In the genomic region with DNA sequence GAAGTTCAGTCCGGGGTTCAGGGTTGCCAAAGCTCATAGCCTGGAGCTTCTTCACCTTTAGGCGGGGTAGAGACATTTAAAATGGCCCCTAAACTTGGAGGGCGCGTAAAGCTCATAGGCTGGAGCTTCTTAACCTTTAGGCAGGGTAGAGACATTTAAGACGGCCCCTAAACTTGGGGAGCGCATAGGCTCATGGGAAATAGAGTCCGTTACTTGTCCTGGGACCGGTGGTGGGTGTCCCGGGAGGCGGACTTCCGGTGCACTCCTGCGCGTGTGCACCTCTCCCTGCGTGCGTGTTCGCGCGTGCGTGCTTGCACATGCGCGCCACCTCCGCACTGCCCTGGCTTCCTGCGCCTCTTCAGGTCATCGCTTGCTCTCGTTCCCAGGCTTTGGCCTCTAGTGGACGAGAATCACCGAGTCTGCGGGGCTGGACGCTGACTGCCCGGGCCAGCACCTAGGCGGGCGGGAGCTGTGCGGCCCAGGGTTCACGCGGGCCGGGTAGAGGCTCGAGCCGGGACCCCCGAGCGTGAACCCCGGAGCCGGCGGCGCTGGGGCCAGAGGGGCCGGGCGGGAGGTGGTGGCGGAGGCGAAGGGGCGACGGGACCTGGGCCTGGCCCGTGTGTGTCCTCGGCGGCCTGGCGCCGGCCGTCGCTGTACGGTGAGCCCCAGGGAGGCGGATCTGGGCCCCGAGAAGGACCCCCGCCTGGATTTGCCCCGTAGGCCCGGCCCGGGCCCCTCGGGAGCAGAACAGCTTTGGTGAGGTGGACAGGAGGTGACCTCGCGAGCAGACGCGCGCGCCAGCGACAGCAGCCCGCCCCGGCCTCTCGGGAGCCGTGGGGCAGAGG, we compare ENCODE assay signal across 1 cellular context.
TF ChIP-seq lines count a peak whose summit lies in the region.
"Not testable (repeated sequence)": the region's sequence is repeated elsewhere in the genome, so short reads cannot be mapped to it uniquely, and the experiment has no call there.

No MANE protein-coding gene starts in this region.

TF ChIP-seq in HepG2, 621 proteins besides CTCF, POLR2A, EP300 and RAD21 (continued from another document and continues in another):
- TF ChIP-seq, protein P1, sequence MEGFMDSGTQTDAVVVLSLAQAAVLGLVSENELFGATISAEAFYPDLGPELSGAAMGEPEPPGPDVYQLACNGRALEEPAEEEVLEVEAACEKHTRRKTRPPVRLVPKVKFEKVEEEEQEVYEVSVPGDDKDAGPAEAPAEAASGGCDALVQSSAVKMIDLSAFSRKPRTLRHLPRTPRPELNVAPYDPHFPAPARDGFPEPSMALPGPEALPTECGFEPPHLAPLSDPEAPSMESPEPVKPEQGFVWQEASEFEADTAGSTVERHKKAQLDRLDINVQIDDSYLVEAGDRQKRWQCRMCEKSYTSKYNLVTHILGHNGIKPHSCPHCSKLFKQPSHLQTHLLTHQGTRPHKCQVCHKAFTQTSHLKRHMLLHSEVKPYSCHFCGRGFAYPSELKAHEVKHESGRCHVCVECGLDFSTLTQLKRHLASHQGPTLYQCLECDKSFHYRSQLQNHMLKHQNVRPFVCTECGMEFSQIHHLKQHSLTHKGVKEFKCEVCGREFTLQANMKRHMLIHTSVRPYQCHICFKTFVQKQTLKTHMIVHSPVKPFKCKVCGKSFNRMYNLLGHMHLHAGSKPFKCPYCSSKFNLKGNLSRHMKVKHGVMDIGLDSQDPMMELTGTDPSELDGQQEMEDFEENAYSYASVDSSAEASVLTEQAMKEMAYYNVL (CRISPR knock-in tag; IDR thresholded peaks at IDR 0.05; ENCODE audit: borderline replicate concordance): peak; percentile 15; the same call in 1 of the 2 replicates
- TF ChIP-seq FOXC1 (CRISPR knock-in tag; IDR thresholded peaks at IDR 0.05; ENCODE audit: borderline replicate concordance) (peak; percentile 56; the same call in 1 of the 2 replicates), SIN3A (IDR thresholded peaks at IDR 0.05; ENCODE audit: borderline replicate concordance, low read depth, low read length) (peak; percentile 77; the same call in 1 of the 2 replicates), RCOR2 (CRISPR knock-in tag; IDR thresholded peaks at IDR 0.05) (peak; percentile 36; the same call in 1 of the 2 replicates), YEATS4 (CRISPR knock-in tag; IDR thresholded peaks at IDR 0.05; ENCODE audit: borderline replicate concordance) (peak; percentile 30; the same call in 1 of the 2 replicates), PPARG (CRISPR knock-in tag; conservative IDR thresholded peaks at IDR 0.05) (peak; percentile 56; the same call in 1 of the 2 replicates), GATAD1 (CRISPR knock-in tag; IDR thresholded peaks at IDR 0.05) (peak; percentile 85), ZC3H13 (CRISPR knock-in tag; IDR thresholded peaks at IDR 0.05) (0 out of 2 replicates have a peak, but pooled peaks have one; percentile 49), ZNF607 (CRISPR knock-in tag; IDR thresholded peaks at IDR 0.05; ENCODE audit: borderline replicate concordance) (peak; percentile 57; the same call in 1 of the 2 replicates), SMAD1 (CRISPR knock-in tag; IDR thresholded peaks at IDR 0.05; ENCODE audit: borderline replicate concordance, low read depth) (peak; percentile 81; the same call in 1 of the 2 replicates), ARHGAP35 (CRISPR knock-in tag; IDR thresholded peaks at IDR 0.05; ENCODE audit: borderline replicate concordance) (peak; percentile 42; the same call in 1 of the 2 replicates), TAF1 (CRISPR knock-in tag; IDR thresholded peaks at IDR 0.05) (peak; percentile 89), ZNF501 (CRISPR knock-in tag; IDR thresholded peaks at IDR 0.05) (peak; percentile 78), ZBTB20 (CRISPR knock-in tag; IDR thresholded peaks at IDR 0.05; ENCODE audit: borderline replicate concordance, low read depth) (peak; percentile 73; the same call in 1 of the 2 replicates), RELA (CRISPR knock-in tag; IDR thresholded peaks at IDR 0.05) (0 out of 2 replicates have a peak, but pooled peaks have one; percentile 37), REL (CRISPR knock-in tag; conservative IDR thresholded peaks at IDR 0.05) (peak; percentile 61; the same call in 1 of the 2 replicates), MYC (CRISPR knock-in tag; IDR thresholded peaks at IDR 0.05; ENCODE audit: borderline replicate concordance) (peak; percentile 84; the same call in 1 of the 2 replicates), SOX6 (CRISPR knock-in tag; IDR thresholded peaks at IDR 0.05) (peak; percentile 48; the same call in 1 of the 2 replicates), ZNF143 (CRISPR knock-in tag; IDR thresholded peaks at IDR 0.05) (peak; percentile 93), SUZ12 (IDR thresholded peaks at IDR 0.05; ENCODE audit: low read depth, low read length) (peak; percentile 45; the same call in 1 of the 2 replicates), SAP130 (CRISPR knock-in tag; IDR thresholded peaks at IDR 0.05; ENCODE audit: low read depth) (peak; percentile 88), MAZ (CRISPR knock-in tag; IDR thresholded peaks at IDR 0.05; ENCODE audit: low read depth) (peak; percentile 57; the same call in 1 of the 2 replicates), NFKB2 (CRISPR knock-in tag; IDR thresholded peaks at IDR 0.05; ENCODE audit: borderline replicate concordance) (peak; percentile 51; the same call in 1 of the 2 replicates), SP5 (CRISPR knock-in tag; IDR thresholded peaks at IDR 0.05; ENCODE audit: borderline replicate concordance, low read depth) (0 out of 2 replicates have a peak, but pooled peaks have one; percentile 9), ZNF891 (CRISPR knock-in tag; IDR thresholded peaks at IDR 0.05) (peak; percentile 76), ZNF451 (CRISPR knock-in tag; IDR thresholded peaks at IDR 0.05) (0 out of 2 replicates have a peak, but pooled peaks have one; percentile 33), REPIN1 (CRISPR knock-in tag; IDR thresholded peaks at IDR 0.05; ENCODE audit: borderline replicate concordance, low read depth) (peak; percentile 29; the same call in 1 of the 2 replicates), ZNF33B (CRISPR knock-in tag; IDR thresholded peaks at IDR 0.05) (0 out of 2 replicates have a peak, but pooled peaks have one; percentile 63)
- TF ChIP-seq, protein P2, sequence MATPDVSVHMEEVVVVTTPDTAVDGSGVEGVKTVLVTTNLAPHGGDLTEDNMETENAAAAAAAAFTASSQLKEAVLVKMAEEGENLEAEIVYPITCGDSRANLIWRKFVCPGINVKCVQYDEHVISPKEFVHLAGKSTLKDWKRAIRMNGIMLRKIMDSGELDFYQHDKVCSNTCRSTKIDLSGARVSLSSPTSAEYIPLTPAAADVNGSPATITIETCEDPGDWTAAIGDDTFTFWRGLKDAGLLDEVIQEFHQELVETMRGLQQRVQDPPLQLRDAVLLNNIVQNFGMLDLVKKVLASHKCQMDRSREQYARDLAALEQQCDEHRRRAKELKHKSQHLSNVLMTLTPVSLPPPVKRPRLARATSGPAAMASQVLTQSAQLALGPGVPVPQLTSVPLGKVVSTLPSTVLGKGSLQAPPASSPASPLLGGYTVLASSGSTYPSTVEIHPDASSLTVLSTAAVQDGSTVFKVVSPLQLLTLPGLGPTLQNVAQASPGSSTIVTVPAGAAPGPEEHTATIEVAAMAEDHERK (CRISPR knock-in tag; IDR thresholded peaks at IDR 0.05; ENCODE audit: low read depth): peak; percentile 90
- TF ChIP-seq, protein P3, sequence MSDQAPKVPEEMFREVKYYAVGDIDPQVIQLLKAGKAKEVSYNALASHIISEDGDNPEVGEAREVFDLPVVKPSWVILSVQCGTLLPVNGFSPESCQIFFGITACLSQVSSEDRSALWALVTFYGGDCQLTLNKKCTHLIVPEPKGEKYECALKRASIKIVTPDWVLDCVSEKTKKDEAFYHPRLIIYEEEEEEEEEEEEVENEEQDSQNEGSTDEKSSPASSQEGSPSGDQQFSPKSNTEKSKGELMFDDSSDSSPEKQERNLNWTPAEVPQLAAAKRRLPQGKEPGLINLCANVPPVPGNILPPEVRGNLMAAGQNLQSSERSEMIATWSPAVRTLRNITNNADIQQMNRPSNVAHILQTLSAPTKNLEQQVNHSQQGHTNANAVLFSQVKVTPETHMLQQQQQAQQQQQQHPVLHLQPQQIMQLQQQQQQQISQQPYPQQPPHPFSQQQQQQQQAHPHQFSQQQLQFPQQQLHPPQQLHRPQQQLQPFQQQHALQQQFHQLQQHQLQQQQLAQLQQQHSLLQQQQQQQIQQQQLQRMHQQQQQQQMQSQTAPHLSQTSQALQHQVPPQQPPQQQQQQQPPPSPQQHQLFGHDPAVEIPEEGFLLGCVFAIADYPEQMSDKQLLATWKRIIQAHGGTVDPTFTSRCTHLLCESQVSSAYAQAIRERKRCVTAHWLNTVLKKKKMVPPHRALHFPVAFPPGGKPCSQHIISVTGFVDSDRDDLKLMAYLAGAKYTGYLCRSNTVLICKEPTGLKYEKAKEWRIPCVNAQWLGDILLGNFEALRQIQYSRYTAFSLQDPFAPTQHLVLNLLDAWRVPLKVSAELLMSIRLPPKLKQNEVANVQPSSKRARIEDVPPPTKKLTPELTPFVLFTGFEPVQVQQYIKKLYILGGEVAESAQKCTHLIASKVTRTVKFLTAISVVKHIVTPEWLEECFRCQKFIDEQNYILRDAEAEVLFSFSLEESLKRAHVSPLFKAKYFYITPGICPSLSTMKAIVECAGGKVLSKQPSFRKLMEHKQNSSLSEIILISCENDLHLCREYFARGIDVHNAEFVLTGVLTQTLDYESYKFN (CRISPR knock-in tag; conservative IDR thresholded peaks at IDR 0.05): peak; percentile 40; the same call in 1 of the 2 replicates
- TF ChIP-seq, protein P4, sequence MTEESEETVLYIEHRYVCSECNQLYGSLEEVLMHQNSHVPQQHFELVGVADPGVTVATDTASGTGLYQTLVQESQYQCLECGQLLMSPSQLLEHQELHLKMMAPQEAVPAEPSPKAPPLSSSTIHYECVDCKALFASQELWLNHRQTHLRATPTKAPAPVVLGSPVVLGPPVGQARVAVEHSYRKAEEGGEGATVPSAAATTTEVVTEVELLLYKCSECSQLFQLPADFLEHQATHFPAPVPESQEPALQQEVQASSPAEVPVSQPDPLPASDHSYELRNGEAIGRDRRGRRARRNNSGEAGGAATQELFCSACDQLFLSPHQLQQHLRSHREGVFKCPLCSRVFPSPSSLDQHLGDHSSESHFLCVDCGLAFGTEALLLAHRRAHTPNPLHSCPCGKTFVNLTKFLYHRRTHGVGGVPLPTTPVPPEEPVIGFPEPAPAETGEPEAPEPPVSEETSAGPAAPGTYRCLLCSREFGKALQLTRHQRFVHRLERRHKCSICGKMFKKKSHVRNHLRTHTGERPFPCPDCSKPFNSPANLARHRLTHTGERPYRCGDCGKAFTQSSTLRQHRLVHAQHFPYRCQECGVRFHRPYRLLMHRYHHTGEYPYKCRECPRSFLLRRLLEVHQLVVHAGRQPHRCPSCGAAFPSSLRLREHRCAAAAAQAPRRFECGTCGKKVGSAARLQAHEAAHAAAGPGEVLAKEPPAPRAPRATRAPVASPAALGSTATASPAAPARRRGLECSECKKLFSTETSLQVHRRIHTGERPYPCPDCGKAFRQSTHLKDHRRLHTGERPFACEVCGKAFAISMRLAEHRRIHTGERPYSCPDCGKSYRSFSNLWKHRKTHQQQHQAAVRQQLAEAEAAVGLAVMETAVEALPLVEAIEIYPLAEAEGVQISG (CRISPR knock-in tag; IDR thresholded peaks at IDR 0.05): peak; percentile 87
- TF ChIP-seq, protein P5, sequence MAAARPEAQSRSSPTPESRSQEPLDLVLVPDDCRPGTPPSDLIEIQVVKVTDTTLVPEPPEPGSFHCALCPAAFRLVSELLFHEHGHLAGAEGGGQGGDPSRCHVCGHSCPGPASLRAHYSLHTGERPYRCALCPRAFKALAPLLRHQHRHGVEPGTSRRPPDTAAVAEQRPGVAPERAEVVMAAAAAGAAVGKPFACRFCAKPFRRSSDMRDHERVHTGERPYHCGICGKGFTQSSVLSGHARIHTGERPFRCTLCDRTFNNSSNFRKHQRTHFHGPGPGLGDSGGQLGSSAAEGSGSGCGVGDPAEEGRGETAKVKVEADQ (CRISPR knock-in tag; IDR thresholded peaks at IDR 0.05; ENCODE audit: borderline replicate concordance): peak; percentile 32; the same call in 1 of the 2 replicates
- TF ChIP-seq, protein P6, sequence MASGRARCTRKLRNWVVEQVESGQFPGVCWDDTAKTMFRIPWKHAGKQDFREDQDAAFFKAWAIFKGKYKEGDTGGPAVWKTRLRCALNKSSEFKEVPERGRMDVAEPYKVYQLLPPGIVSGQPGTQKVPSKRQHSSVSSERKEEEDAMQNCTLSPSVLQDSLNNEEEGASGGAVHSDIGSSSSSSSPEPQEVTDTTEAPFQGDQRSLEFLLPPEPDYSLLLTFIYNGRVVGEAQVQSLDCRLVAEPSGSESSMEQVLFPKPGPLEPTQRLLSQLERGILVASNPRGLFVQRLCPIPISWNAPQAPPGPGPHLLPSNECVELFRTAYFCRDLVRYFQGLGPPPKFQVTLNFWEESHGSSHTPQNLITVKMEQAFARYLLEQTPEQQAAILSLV (CRISPR knock-in tag; IDR thresholded peaks at IDR 0.05; ENCODE audit: borderline replicate concordance): 0 out of 2 replicates have a peak, but pooled peaks have one; percentile 37
- not testable (repeated sequence) for TF ChIP-seq SOX6 (IDR thresholded peaks at IDR 0.05); MAZ (IDR thresholded peaks at IDR 0.05; ENCODE audit: borderline replicate concordance, low read depth, low read length)
- TF ChIP-seq, protein P7, sequence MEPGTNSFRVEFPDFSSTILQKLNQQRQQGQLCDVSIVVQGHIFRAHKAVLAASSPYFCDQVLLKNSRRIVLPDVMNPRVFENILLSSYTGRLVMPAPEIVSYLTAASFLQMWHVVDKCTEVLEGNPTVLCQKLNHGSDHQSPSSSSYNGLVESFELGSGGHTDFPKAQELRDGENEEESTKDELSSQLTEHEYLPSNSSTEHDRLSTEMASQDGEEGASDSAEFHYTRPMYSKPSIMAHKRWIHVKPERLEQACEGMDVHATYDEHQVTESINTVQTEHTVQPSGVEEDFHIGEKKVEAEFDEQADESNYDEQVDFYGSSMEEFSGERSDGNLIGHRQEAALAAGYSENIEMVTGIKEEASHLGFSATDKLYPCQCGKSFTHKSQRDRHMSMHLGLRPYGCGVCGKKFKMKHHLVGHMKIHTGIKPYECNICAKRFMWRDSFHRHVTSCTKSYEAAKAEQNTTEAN (CRISPR knock-in tag; conservative IDR thresholded peaks at IDR 0.05): peak; percentile 93
- TF ChIP-seq, protein P8, sequence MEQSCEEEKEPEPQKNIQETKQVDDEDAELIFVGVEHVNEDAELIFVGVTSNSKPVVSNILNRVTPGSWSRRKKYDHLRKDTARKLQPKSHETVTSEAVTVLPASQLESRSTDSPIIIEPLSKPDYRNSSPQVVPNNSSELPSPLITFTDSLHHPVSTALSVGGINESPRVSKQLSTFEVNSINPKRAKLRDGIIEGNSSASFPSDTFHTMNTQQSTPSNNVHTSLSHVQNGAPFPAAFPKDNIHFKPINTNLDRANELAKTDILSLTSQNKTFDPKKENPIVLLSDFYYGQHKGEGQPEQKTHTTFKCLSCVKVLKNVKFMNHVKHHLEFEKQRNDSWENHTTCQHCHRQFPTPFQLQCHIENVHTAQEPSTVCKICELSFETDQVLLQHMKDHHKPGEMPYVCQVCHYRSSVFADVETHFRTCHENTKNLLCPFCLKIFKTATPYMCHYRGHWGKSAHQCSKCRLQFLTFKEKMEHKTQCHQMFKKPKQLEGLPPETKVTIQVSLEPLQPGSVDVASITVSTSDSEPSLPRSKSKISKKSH (CRISPR knock-in tag; IDR thresholded peaks at IDR 0.05; ENCODE audit: borderline replicate concordance): peak; percentile 80; the same call in 1 of the 2 replicates
- TF ChIP-seq, protein P9, sequence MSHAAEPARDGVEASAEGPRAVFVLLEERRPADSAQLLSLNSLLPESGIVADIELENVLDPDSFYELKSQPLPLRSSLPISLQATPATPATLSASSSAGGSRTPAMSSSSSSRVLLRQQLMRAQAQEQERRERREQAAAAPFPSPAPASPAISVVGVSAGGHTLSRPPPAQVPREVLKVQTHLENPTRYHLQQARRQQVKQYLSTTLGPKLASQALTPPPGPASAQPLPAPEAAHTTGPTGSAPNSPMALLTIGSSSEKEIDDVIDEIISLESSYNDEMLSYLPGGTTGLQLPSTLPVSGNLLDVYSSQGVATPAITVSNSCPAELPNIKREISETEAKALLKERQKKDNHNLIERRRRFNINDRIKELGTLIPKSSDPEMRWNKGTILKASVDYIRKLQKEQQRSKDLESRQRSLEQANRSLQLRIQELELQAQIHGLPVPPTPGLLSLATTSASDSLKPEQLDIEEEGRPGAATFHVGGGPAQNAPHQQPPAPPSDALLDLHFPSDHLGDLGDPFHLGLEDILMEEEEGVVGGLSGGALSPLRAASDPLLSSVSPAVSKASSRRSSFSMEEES (CRISPR knock-in tag; IDR thresholded peaks at IDR 0.05): peak; percentile 67; the same call in 1 of the 2 replicates
